In genomic region chr1:105608713-105609112, GRCh38 we compare ENCODE assay signal across 12 cellular contexts.
DNase-seq lines count a peak whose midpoint lies in the region; ATAC-seq and TF ChIP-seq lines count a peak whose summit lies in the region.
"Had no signal": no experiment of that assay in that cellular context is flagged by ENCODE, and none has a peak within 500 bp of the region (broad histone marks: within the 10 kb centered on the region; RNA-seq: fewer than 3 reads in every experiment).

No MANE protein-coding gene starts in this region.

- H3K27me3 Mint-ChIP-seq in endodermal cell (ENCODE audit: insufficient read depth) = no peaks in the 10 kb centered on the region
- no peaks in the 10 kb centered on the region for H3K27me3 Mint-ChIP-seq in activated CD4-positive, alpha-beta T cell treated with anti-CD3 and anti-CD28 coated beads for 36 hours
- H3K27me3 Mint-ChIP-seq: memory B cell had no signal

- H3K4me3 ChIP-seq in endodermal cell (ENCODE audit: low read length) = no peak overlapping the region
- H3K4me3 ChIP-seq: body of pancreas, gastroesophageal sphincter had no signal

- no peaks in the 10 kb centered on the region for H3K36me3 ChIP-seq in endodermal cell (ENCODE audit: control insufficient read depth, insufficient read depth, low read length)
- H3K36me3 ChIP-seq: gastroesophageal sphincter had no signal

- H3K36me3 Mint-ChIP-seq in endodermal cell (ENCODE audit: low read depth) = no peaks in the 10 kb centered on the region
- no peaks in the 10 kb centered on the region for H3K36me3 Mint-ChIP-seq in activated CD4-positive, alpha-beta T cell treated with anti-CD3 and anti-CD28 coated beads for 36 hours (ENCODE audit: low read depth)
- H3K36me3 Mint-ChIP-seq: memory B cell had no signal

- H3K9me3 Mint-ChIP-seq in endodermal cell = no peaks in the 10 kb centered on the region
- H3K9me3 Mint-ChIP-seq in activated CD4-positive, alpha-beta T cell treated with anti-CD3 and anti-CD28 coated beads for 36 hours (ENCODE audit: low read depth) = peaks cover 4% of the 10 kb centered on the region
- H3K9me3 Mint-ChIP-seq: memory B cell had no signal

- no peak overlapping the region for H3K27ac Mint-ChIP-seq in endodermal cell
- H3K27ac Mint-ChIP-seq in activated CD4-positive, alpha-beta T cell treated with anti-CD3 and anti-CD28 coated beads for 36 hours = no peak overlapping the region
- H3K27ac Mint-ChIP-seq: memory B cell had no signal

- H3K9me3 ChIP-seq in endodermal cell (ENCODE audit: control insufficient read depth, low read length) = no peaks in the 10 kb centered on the region
- H3K9me3 ChIP-seq: body of pancreas, gastroesophageal sphincter had no signal

- no peak overlapping the region for H3K9ac ChIP-seq in endodermal cell (ENCODE audit: extremely low read depth, low read length, poor library complexity, severe bottlenecking)

- no peak for ATAC-seq in activated CD4-positive, alpha-beta T cell treated with anti-CD3 and anti-CD28 coated beads for 36 hours
- ATAC-seq in GM19463 (IDR thresholded peaks at IDR 0.05; ENCODE audit: unreplicated experiment) (no peak), GM21447 (IDR thresholded peaks at IDR 0.05; ENCODE audit: unreplicated experiment) (no peak)
- ATAC-seq: body of pancreas, gastroesophageal sphincter had no signal

- CTCF ChIA-PET in activated CD4-positive, alpha-beta T cell treated with anti-CD3 and anti-CD28 coated beads for 36 hours (lab: Charles Lee) = no interaction called here

- H3K4me3 Mint-ChIP-seq in endodermal cell = no peak overlapping the region
- H3K4me3 Mint-ChIP-seq in activated CD4-positive, alpha-beta T cell treated with anti-CD3 and anti-CD28 coated beads for 36 hours = no peak overlapping the region
- H3K4me3 Mint-ChIP-seq: memory B cell had no signal

- H3K27me3 ChIP-seq in endodermal cell (ENCODE audit: control insufficient read depth, insufficient read depth, low read length, poor library complexity, severe bottlenecking) = no peaks in the 10 kb centered on the region
- H3K27me3 ChIP-seq: body of pancreas, gastroesophageal sphincter had no signal

- POLR2A ChIA-PET in activated CD4-positive, alpha-beta T cell treated with anti-CD3 and anti-CD28 coated beads for 36 hours (lab: Charles Lee) = no interaction called here

- H3K4me1 Mint-ChIP-seq in endodermal cell = no peaks in the 10 kb centered on the region
- no peaks in the 10 kb centered on the region for H3K4me1 Mint-ChIP-seq in activated CD4-positive, alpha-beta T cell treated with anti-CD3 and anti-CD28 coated beads for 36 hours
- H3K4me1 Mint-ChIP-seq: memory B cell had no signal

- H3K27ac ChIP-seq in 22Rv1 (no peak overlapping the region), endodermal cell (ENCODE audit: low read depth, low read length) (no peak overlapping the region)
- H3K27ac ChIP-seq: body of pancreas, gastroesophageal sphincter had no signal

- H3K4me1 ChIP-seq in endodermal cell (ENCODE audit: control insufficient read depth, insufficient read depth, low read length) = no peaks in the 10 kb centered on the region
- H3K4me1 ChIP-seq: body of pancreas, gastroesophageal sphincter had no signal

- intact Hi-C loops in activated CD4-positive, alpha-beta T cell treated with anti-CD3 and anti-CD28 coated beads for 36 hours (cut with DNase I, micrococcal nuclease) = no loop called here

- WGBS in endodermal cell (ENCODE audit: insufficient coverage in 1 of 2, insufficient read length in 1 of 2), 2 experiments = 29 to 35% methylated on average over 1 of the region's 2 CpGs

- peak; percentile 44 for TF ChIP-seq CTCF in 22Rv1 (IDR thresholded peaks at IDR 0.05)
- TF ChIP-seq CTCF in endodermal cell (conservative IDR thresholded peaks at IDR 0.05) = peak; percentile 60
- no peak for TF ChIP-seq CTCF in GM20000 (IDR thresholded peaks at IDR 0.05; ENCODE audit: extremely low read depth, missing control alignments)

- DNase-seq in ELR (ENCODE audit: low read depth) = peak; percentile 25
- peak; percentile 26 for DNase-seq in NCI-H460 (ENCODE audit: extremely low read depth, low read depth)
- DNase-seq in endodermal cell = no peak
- no peak for DNase-seq in activated CD4-positive, alpha-beta T cell treated with anti-CD3 and anti-CD28 coated beads for 36 hours
- DNase-seq in GM20000 (ENCODE audit: low spot score) = no peak
- DNase-seq: body of pancreas, NCI-H2029 treated with DMSO at 0.1 percent for 48 hours had no signal

Comparison
In these comparisons a context has a peak if more than half of its experiments do, and no peak if none do; other contexts are left out.
1. DNase-seq: peak in ELR (single experiment) and NCI-H460 (single experiment); none in endodermal cell (single experiment), activated CD4-positive, alpha-beta T cell treated with anti-CD3 and anti-CD28 coated beads for 36 hours (single experiment) and GM20000 (single experiment).